In genomic region chr15:31440754-31441298, GRCh38 we compare ENCODE assay signal across 7 cellular contexts.
DNase-seq lines count a peak whose midpoint lies in the region; ATAC-seq and TF ChIP-seq lines count a peak whose summit lies in the region.

No MANE protein-coding gene starts in this region.

- H3K27me3 ChIP-seq in mucosa of stomach (ENCODE audit: control insufficient read depth, insufficient read depth, low read length), result no peaks in the 10 kb centered on the region
- no peaks in the 10 kb centered on the region for H3K27me3 ChIP-seq in thyroid gland

- H3K36me3 ChIP-seq in mucosa of stomach (ENCODE audit: control insufficient read depth, insufficient read depth, low read length), result no peaks in the 10 kb centered on the region
- H3K36me3 ChIP-seq in thyroid gland, result no peaks in the 10 kb centered on the region

- H3K4me3 Mint-ChIP-seq in activated CD8-positive, alpha-beta T cell treated with anti-CD3 and anti-CD28 coated beads for 36 hours, result peak overlapping the region; percentile 66

- TF ChIP-seq CTCF in HFF-Myc (IDR thresholded peaks at IDR 0.05; ENCODE audit: low read depth, low read length, missing control alignments) (no peak), thyroid gland (IDR thresholded peaks at IDR 0.05) (no peak)
- no peak for TF ChIP-seq CTCF in activated CD8-positive, alpha-beta T cell treated with anti-CD3 and anti-CD28 coated beads for 36 hours (IDR thresholded peaks at IDR 0.05)

- H3K27ac Mint-ChIP-seq in activated CD8-positive, alpha-beta T cell treated with anti-CD3 and anti-CD28 coated beads for 36 hours, result peak overlapping the region; percentile 71

- H3K4me3 ChIP-seq in HFF-Myc (replicated peaks; ENCODE audit: low read depth, low read length) (peak overlapping the region; percentile 36), mucosa of stomach (ENCODE audit: low read length) (no peak overlapping the region), thyroid gland (replicated peaks in 1 of 3) (peak overlapping the region in 2 of 3 donors; percentile 37 to 53)

- H3K4me1 ChIP-seq in mucosa of stomach (ENCODE audit: control insufficient read depth, insufficient read depth, low read length) (peaks cover 22% of the 10 kb centered on the region), thyroid gland (peaks cover 12 to 22% of the 10 kb centered on the region in 2 donors)

- peak; percentile 19 for TF ChIP-seq POLR2A in erythroblast (IDR thresholded peaks at IDR 0.05; ENCODE audit: low read length)
- TF ChIP-seq POLR2A in thyroid gland (IDR thresholded peaks at IDR 0.05), result no peak

- DNase-seq in HFF-Myc (ENCODE audit: extremely low read depth, low read depth) (no peak), erythroblast (lab: John Stamatoyannopoulos, UW) (peak; percentile 48 to 50), thyroid gland (peak; percentile 27 to 44), NCI-H128 (lab: John Stamatoyannopoulos, UW; ENCODE audit: unreplicated experiment) (no peak), NCI-H82 (lab: John Stamatoyannopoulos, UW) (no peak)
- peak; percentile 61 for DNase-seq in activated CD8-positive, alpha-beta T cell treated with anti-CD3 and anti-CD28 coated beads for 36 hours

- H3K27ac ChIP-seq in thyroid gland, result peak overlapping the region; percentile 39 to 71 (median 53)

- no peaks in the 10 kb centered on the region for H3K9me3 ChIP-seq in mucosa of stomach (ENCODE audit: control insufficient read depth, low read length)
- H3K9me3 ChIP-seq in thyroid gland, result no peaks in the 10 kb centered on the region

- 1 to 5% methylated on average over 12 to 44 of the region's 56 CpGs for WGBS in thyroid gland, 2 donors

- no peaks in the 10 kb centered on the region for H3K9me3 Mint-ChIP-seq in activated CD8-positive, alpha-beta T cell treated with anti-CD3 and anti-CD28 coated beads for 36 hours

- no peaks in the 10 kb centered on the region for H3K27me3 Mint-ChIP-seq in activated CD8-positive, alpha-beta T cell treated with anti-CD3 and anti-CD28 coated beads for 36 hours

- peaks cover 73% of the 10 kb centered on the region for H3K4me1 Mint-ChIP-seq in activated CD8-positive, alpha-beta T cell treated with anti-CD3 and anti-CD28 coated beads for 36 hours (ENCODE audit: low read depth)

- POLR2A ChIA-PET in activated CD8-positive, alpha-beta T cell treated with anti-CD3 and anti-CD28 coated beads for 36 hours (lab: Charles Lee), result interaction anchor here (1.0 to 9.0 kb wide), 8 partner anchors 15 to 84 kb away, joined by 3 to 186 read pairs (median 8); no protein-coding TSS in a partner anchor

- CTCF ChIA-PET in activated CD8-positive, alpha-beta T cell treated with anti-CD3 and anti-CD28 coated beads for 36 hours (lab: Charles Lee), result interaction anchor here (1.2 to 14.7 kb wide), 11 partner anchors 15 to 226 kb away, joined by 3 to 265 read pairs (median 7); no protein-coding TSS in a partner anchor

- H3K9ac ChIP-seq in mucosa of stomach (ENCODE audit: low read length), result peak overlapping the region; percentile 66

- intact Hi-C loops in activated CD8-positive, alpha-beta T cell treated with anti-CD3 and anti-CD28 coated beads for 36 hours (cut with micrococcal nuclease), result no loop called here
- intact Hi-C loops in thyroid gland (cut with DNase I), result no loop called here

- no peaks in the 10 kb centered on the region for H3K36me3 Mint-ChIP-seq in activated CD8-positive, alpha-beta T cell treated with anti-CD3 and anti-CD28 coated beads for 36 hours (ENCODE audit: low read depth)

- ATAC-seq in activated CD8-positive, alpha-beta T cell treated with anti-CD3 and anti-CD28 coated beads for 36 hours, result peak; percentile 8

Comparison
In these comparisons a context has a peak if more than half of its experiments do, and no peak if none do; other contexts are left out.
1. DNase-seq: peak in activated CD8-positive, alpha-beta T cell treated with anti-CD3 and anti-CD28 coated beads for 36 hours (single experiment), erythroblast (2 of 2) and thyroid gland (2 of 2); none in HFF-Myc (single experiment), NCI-H128 (single experiment) and NCI-H82 (single experiment).